Comparison of ENCODE assay signal across 8 cellular contexts in genomic region chr4:2469192-2469984, GRCh38. TPM values are rescaled to one million over a fixed set of nuclear protein-coding genes. Genes with fewer than 3 reads are reported as not detected.
A peak's percentile ranks its signal among the peaks of the same experiment; 100 is the strongest.
DNase-seq lines count a peak whose midpoint lies in the region; ATAC-seq and TF ChIP-seq lines count a peak whose summit lies in the region.

No MANE protein-coding gene starts in this region.

- WGBS in mesodermal cell (ENCODE audit: insufficient coverage in 2 of 2), 2 experiments, result 0% methylated on average over 62 to 67 of the region's 78 CpGs

- peak overlapping the region; percentile 88 for H3K27ac ChIP-seq in mesodermal cell (ENCODE audit: low read depth, low read length, severe bottlenecking)

- ATAC-seq in GM21723 (IDR thresholded peaks at IDR 0.05; ENCODE audit: unreplicated experiment), result peak; percentile 47

- H3K4me1 ChIP-seq in mesodermal cell (ENCODE audit: control insufficient read depth, insufficient read depth, low read length, poor library complexity, severe bottlenecking), result peaks cover 3% of the 10 kb centered on the region

- no peak for TF ChIP-seq CTCF in GM12864 (IDR thresholded peaks at IDR 0.05; ENCODE audit: low read depth, low read length, missing control alignments)

- H3K36me3 ChIP-seq in mesodermal cell (ENCODE audit: control insufficient read depth, insufficient read depth, low read length), result peaks cover 43% of the 10 kb centered on the region

- H3K4me3 ChIP-seq in GM12864 (ENCODE audit: low read depth, low read length) (peak overlapping the region; percentile 82), mesodermal cell (ENCODE audit: extremely low read depth, insufficient read depth, low read length, poor library complexity, severe bottlenecking) (peak overlapping the region; percentile 99)
- H3K4me3 ChIP-seq in Jurkat, Clone E6-1 (ENCODE audit: low read length), result peak overlapping the region; percentile 66

- no peak for DNase-seq in GM12864 (ENCODE audit: low read depth)
- DNase-seq in Jurkat, Clone E6-1 (ENCODE audit: low read depth, low spot score), result peak; percentile 53
- DNase-seq in activated CD4-positive, alpha-beta T cell treated with anti-CD3 and anti-CD28 coated beads for 48 hours, result peak; percentile 84
- peak; percentile 51 for DNase-seq in dermis blood vessel endothelial cell
- DNase-seq in stimulated activated CD8-positive, alpha-beta memory T cell treated with anti-CD3 and anti-CD28 coated beads, Interleukin-2, amount 100 ng/mL, for 48 hours (ENCODE audit: low read depth in 2 of 2), result peak; percentile 65 to 67
- no peak for DNase-seq in DMS153 treated with DMSO at 0.1 percent for 48 hours (lab: John Stamatoyannopoulos, UW; ENCODE audit: unreplicated experiment)

- peaks cover 7% of the 10 kb centered on the region for H3K9me3 ChIP-seq in mesodermal cell (ENCODE audit: control insufficient read depth, low read length)

RNA-seq across cellular contexts. Expression of gene RNF4, which starts 0.5 kb away (rescaled TPM):
- 110 TPM for polyA plus RNA-seq in Jurkat, Clone E6-1 (2012; ENCODE audit: insufficient read depth, insufficient read length)
- 79.5 and 85.4 TPM in 2 replicates for total RNA-seq in dermis blood vessel endothelial cell
- 60.2 TPM for polyA plus RNA-seq in mesodermal cell (2013, experiment 1 of 2)
- polyA plus RNA-seq in mesodermal cell (2013, experiment 2 of 2), result 50.2 TPM

RNA-seq across cellular contexts. Expression of gene CFAP99, which starts 50.6 kb away (rescaled TPM):
- polyA plus RNA-seq in Jurkat, Clone E6-1 (2012; ENCODE audit: insufficient read depth, insufficient read length), result not detected
- total RNA-seq in dermis blood vessel endothelial cell, result 0.17 TPM in 1 of 2 replicates, not detected in the other
- not detected for polyA plus RNA-seq in mesodermal cell (2013, experiment 1 of 2)
- polyA plus RNA-seq in mesodermal cell (2013, experiment 2 of 2), result not detected

RNA-seq across cellular contexts. Expression of gene ZFYVE28, which starts 50.9 kb away (rescaled TPM):
- 3.6 TPM for polyA plus RNA-seq in Jurkat, Clone E6-1 (2012; ENCODE audit: insufficient read depth, insufficient read length)
- total RNA-seq in dermis blood vessel endothelial cell, result 7.5 and 8.6 TPM in 2 replicates
- 0.70 TPM for polyA plus RNA-seq in mesodermal cell (2013, experiment 1 of 2)
- 0.86 TPM for polyA plus RNA-seq in mesodermal cell (2013, experiment 2 of 2)

Comparison
In these comparisons a context has a peak if more than half of its experiments do, and no peak if none do; other contexts are left out.
1. DNase-seq: peak in Jurkat, Clone E6-1 (single experiment), activated CD4-positive, alpha-beta T cell treated with anti-CD3 and anti-CD28 coated beads for 48 hours (single experiment), dermis blood vessel endothelial cell (single experiment) and stimulated activated CD8-positive, alpha-beta memory T cell treated with anti-CD3 and anti-CD28 coated beads, Interleukin-2, amount 100 ng/mL, for 48 hours (2 of 2); none in GM12864 (single experiment) and DMS153 treated with DMSO at 0.1 percent for 48 hours (single experiment).
2. Peak in every context shown above with its lines, with median percentiles within 50 percentile points of each other: H3K4me3 ChIP-seq.